8 cellular contexts compared by ENCODE assay signal in the genomic region with DNA sequence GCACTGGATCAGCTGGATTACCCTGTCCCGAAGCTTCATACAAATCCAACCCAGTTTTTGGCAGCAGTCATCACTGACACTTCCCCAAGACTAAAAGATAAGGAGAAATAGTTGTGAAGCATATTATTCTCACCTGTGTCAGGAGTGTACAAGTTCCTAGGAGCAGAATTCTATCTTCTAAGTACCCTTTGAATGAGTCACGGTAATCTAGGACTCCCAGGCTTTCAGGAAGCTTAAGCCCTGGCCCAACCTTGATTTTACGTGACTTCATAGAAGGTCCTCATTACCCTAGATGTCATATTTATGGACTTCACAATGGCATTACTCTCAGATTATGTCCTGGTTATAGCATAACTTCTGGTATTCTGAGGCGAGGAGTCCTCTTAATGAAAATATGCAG.
"Had no signal": no experiment of that assay in that cellular context is flagged by ENCODE, and none has a peak within 500 bp of the region (broad histone marks: within the 10 kb centered on the region; RNA-seq: fewer than 3 reads in every experiment).

No MANE protein-coding gene starts in this region.

- H3K27ac ChIP-seq: HL-60, KMS-11 had no signal

- DNase-seq: IMR-90, KBM-7, KG1 had no signal

- H3K4me1 Mint-ChIP-seq: IgD-negative memory B cell had no signal

- H3K4me2 ChIP-seq: KMS-11 had no signal

- FAIRE-seq: HepG2, HTR-8/SVneo had no signal

- H3K27ac Mint-ChIP-seq: IgD-negative memory B cell had no signal

- H3K9me3 Mint-ChIP-seq: IgD-negative memory B cell had no signal

- ATAC-seq: HepG2 had no signal

- H3K9ac ChIP-seq: KMS-11 had no signal

- H3K4me3 Mint-ChIP-seq: IgD-negative memory B cell had no signal

- H3K36me3 Mint-ChIP-seq: IgD-negative memory B cell had no signal
